ENCODE assay signal across 10 cellular contexts in the genomic region with DNA sequence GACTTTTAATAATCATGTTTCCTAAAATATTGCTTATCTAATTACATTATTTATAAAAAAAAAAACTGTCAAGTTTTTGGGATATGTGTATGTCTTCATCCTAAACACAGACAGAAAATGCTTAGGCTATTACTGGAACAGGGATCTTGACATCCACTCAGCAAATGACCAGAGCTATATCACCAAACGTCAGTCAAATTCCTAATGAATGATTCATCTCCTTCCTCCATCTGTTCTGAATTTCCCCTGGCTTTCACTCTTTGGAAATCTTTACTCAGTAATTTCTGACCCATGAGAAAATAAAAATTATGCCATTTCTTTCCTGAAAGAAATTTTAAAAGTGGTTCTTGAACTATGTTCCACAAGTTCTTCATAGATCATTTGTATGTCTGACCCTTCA.
DNase-seq lines count a peak whose midpoint lies in the region; ATAC-seq and TF ChIP-seq lines count a peak whose summit lies in the region.
"Had no signal": no experiment of that assay in that cellular context is flagged by ENCODE, and none has a peak within 500 bp of the region (broad histone marks: within the 10 kb centered on the region; RNA-seq: fewer than 3 reads in every experiment).

No MANE protein-coding gene starts in this region.

- peak; percentile 59 for DNase-seq in AG04449 (ENCODE audit: low read depth, low spot score)
- DNase-seq in HT1080 (ENCODE audit: low read depth), result peak; percentile 85
- DNase-seq in brain microvascular endothelial cell, result peak; percentile 75
- no peak for DNase-seq in glutamatergic neuron
- DNase-seq in Caco-2, result no peak
- no peak for DNase-seq in uterus
- DNase-seq: mucosa of descending colon, NCI-H1417 had no signal

- ATAC-seq in GM18909 (IDR thresholded peaks at IDR 0.05; ENCODE audit: poor library complexity, unreplicated experiment), result no peak
- ATAC-seq in GM18511 (IDR thresholded peaks at IDR 0.05; ENCODE audit: unreplicated experiment), result no peak
- ATAC-seq: mucosa of descending colon had no signal

- no peak overlapping the region for H3K4me3 Mint-ChIP-seq in glutamatergic neuron (ENCODE audit: unreplicated experiment)
- H3K4me3 Mint-ChIP-seq in Caco-2 (ENCODE audit: unreplicated experiment), result no peak overlapping the region

- no peaks in the 10 kb centered on the region for H3K27me3 Mint-ChIP-seq in glutamatergic neuron (ENCODE audit: unreplicated experiment)
- H3K27me3 Mint-ChIP-seq in Caco-2 (ENCODE audit: insufficient read depth, unreplicated experiment), result no peaks in the 10 kb centered on the region

- CTCF ChIA-PET in AG04449 (lab: Yijun Ruan, JAX) (interaction anchor here (0.7 to 1.2 kb wide), 2 partner anchors 12 to 65 kb away, joined by 3 to 4 read pairs; no protein-coding TSS in a partner anchor), Caco-2 (lab: Charles Lee) (no interaction called here)

- H3K4me1 Mint-ChIP-seq in glutamatergic neuron (ENCODE audit: low read depth, unreplicated experiment), result peaks cover 9% of the 10 kb centered on the region
- H3K4me1 Mint-ChIP-seq in Caco-2 (ENCODE audit: low read depth, unreplicated experiment), result no peaks in the 10 kb centered on the region

- H3K36me3 Mint-ChIP-seq in glutamatergic neuron (ENCODE audit: unreplicated experiment) (no peaks in the 10 kb centered on the region), Caco-2 (ENCODE audit: insufficient read depth, unreplicated experiment) (no peaks in the 10 kb centered on the region)

- H3K27ac ChIP-seq in brain microvascular endothelial cell, result peak overlapping the region; percentile 80
- no peak overlapping the region for H3K27ac ChIP-seq in uterus

- in situ Hi-C loops in brain microvascular endothelial cell (cut with HindIII; ENCODE audit: low pct_ligation_motif_present, low sequenced_read_pairs), result no loop called here

- intact Hi-C loops in Caco-2 (cut with micrococcal nuclease; ENCODE audit: unreplicated experiment), result no loop called here
- intact Hi-C loops in uterus (cut with DNase I; ENCODE audit: low total_unique reads), result no loop called here

- no peaks in the 10 kb centered on the region for H3K9me3 ChIP-seq in Caco-2
- H3K9me3 ChIP-seq in uterus, result no peaks in the 10 kb centered on the region
- H3K9me3 ChIP-seq: mucosa of descending colon had no signal

- H3K36me3 ChIP-seq in brain microvascular endothelial cell (replicated peaks), result no peaks in the 10 kb centered on the region
- no peaks in the 10 kb centered on the region for H3K36me3 ChIP-seq in Caco-2 (ENCODE audit: control insufficient read depth, insufficient read depth, low read length)
- no peaks in the 10 kb centered on the region for H3K36me3 ChIP-seq in uterus

- TF ChIP-seq CTCF in AG04449 (IDR thresholded peaks at IDR 0.05; ENCODE audit: insufficient read depth, low read length, missing control alignments) (no peak), brain microvascular endothelial cell (IDR thresholded peaks at IDR 0.05; ENCODE audit: low read depth, low read length, missing control alignments) (no peak), glutamatergic neuron (IDR thresholded peaks at IDR 0.05; ENCODE audit: partially characterized antibody, unreplicated experiment) (no peak), Caco-2 (IDR thresholded peaks at IDR 0.05; ENCODE audit: insufficient read depth in 1 of 2, low read depth in 1 of 2, low read length in 1 of 2, severe bottlenecking in 1 of 2, unreplicated experiment in 1 of 2) (no peak), uterus (IDR thresholded peaks at IDR 0.05) (no peak)

- H3K27me3 ChIP-seq in brain microvascular endothelial cell (replicated peaks) (no peaks in the 10 kb centered on the region), Caco-2 (replicated peaks; ENCODE audit: control insufficient read depth, insufficient read depth, low read length) (no peaks in the 10 kb centered on the region), uterus (no peaks in the 10 kb centered on the region)

- H3K4me1 ChIP-seq in Caco-2 (no peaks in the 10 kb centered on the region), uterus (no peaks in the 10 kb centered on the region)

- POLR2A ChIA-PET in AG04449 (lab: Yijun Ruan, JAX), result no interaction called here
- POLR2A ChIA-PET in Caco-2 (lab: Charles Lee), result no interaction called here

- H3K4me3 ChIP-seq in AG04449 (ENCODE audit: low read depth, low read length) (no peak overlapping the region), brain microvascular endothelial cell (ENCODE audit: low read depth, low read length) (no peak overlapping the region), Caco-2 (ENCODE audit: low read depth, low read length) (no peak overlapping the region), uterus (no peak overlapping the region)
- H3K4me3 ChIP-seq: mucosa of descending colon had no signal

- H3K27ac Mint-ChIP-seq in glutamatergic neuron (ENCODE audit: unreplicated experiment) (peak overlapping the region; percentile 5), Caco-2 (ENCODE audit: unreplicated experiment) (no peak overlapping the region)

- H3K9me3 Mint-ChIP-seq in glutamatergic neuron (ENCODE audit: unreplicated experiment) (peaks cover 2% of the 10 kb centered on the region), Caco-2 (ENCODE audit: unreplicated experiment) (no peaks in the 10 kb centered on the region)

- TF ChIP-seq POLR2A in uterus (IDR thresholded peaks at IDR 0.05), result no peak

- BruUV-seq in Caco-2 (replicated peaks; lab: Mats Ljungman, UMichigan), result no TSS peak

Comparison
In these comparisons a context has a peak if more than half of its experiments do, and no peak if none do; other contexts are left out.
1. DNase-seq: peak in AG04449 (single experiment), HT1080 (single experiment) and brain microvascular endothelial cell (single experiment); none in glutamatergic neuron (single experiment), Caco-2 (0 of 2) and uterus (0 of 2).